17 cellular contexts compared by ENCODE assay signal in the genomic region with DNA sequence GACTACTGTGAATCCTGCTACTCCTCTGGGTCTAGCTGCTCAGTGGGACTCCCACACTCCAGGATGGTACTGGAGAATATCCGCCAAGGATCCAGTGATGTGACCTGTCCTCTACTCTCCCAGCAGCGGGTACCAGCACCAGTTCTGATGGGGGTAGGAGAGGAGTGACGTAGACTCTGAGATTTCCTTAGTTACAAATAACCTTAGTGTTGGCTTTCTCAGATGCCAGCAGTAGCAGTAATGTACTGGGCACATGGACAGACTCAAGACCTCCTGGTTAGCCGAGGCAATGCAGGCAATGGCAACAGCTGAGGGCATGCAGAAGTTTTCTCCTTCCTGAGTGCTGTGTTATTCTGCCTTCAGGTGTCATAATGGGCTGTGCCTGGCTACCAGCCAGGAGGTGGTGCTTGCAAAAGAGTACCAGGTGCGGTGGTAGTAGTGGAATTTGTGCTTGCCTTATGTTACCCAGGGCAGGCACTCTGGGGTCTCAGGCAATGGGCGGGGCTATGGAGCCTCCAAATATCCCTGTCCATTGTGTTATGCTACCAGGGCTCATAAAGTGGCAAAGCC.
A peak's percentile ranks its signal among the peaks of the same experiment; 100 is the strongest.
DNase-seq lines count a peak whose midpoint lies in the region; ATAC-seq, FAIRE-seq and TF ChIP-seq lines count a peak whose summit lies in the region.
"Had no signal": no experiment of that assay in that cellular context is flagged by ENCODE, and none has a peak within 500 bp of the region (broad histone marks: within the 10 kb centered on the region; RNA-seq: fewer than 3 reads in every experiment).

No MANE protein-coding gene starts in this region.

- H3K27me3 ChIP-seq in foreskin keratinocyte: no peaks in the 10 kb centered on the region
- no peaks in the 10 kb centered on the region for H3K27me3 ChIP-seq in esophagus muscularis mucosa
- H3K27me3 ChIP-seq: sigmoid colon, tibial nerve had no signal

- TF ChIP-seq POLR2A in esophagus muscularis mucosa (IDR thresholded peaks at IDR 0.05; ENCODE audit: low read depth): no peak

- DNase-seq in NCI-H1105 treated with DMSO at 0.1 percent for 48 hours (lab: John Stamatoyannopoulos, UW): peak; percentile 49
- peak; percentile 22 for DNase-seq in NCI-H345 treated with DMSO at 0.1 percent for 48 hours (lab: John Stamatoyannopoulos, UW; ENCODE audit: unreplicated experiment)
- peak in 1 of 2 donors; percentile 20 for DNase-seq in foreskin keratinocyte
- DNase-seq in stimulated activated effector memory CD8-positive, alpha-beta T cell treated with anti-CD3 and anti-CD28 coated beads, Interleukin-12 subunit alpha, Interleukin-12 subunit beta, amount 100 ng/mL, for 72 hours (ENCODE audit: low spot score in 2 of 2): no peak
- no peak for DNase-seq in esophagus muscularis mucosa (ENCODE audit: extremely low spot score)
- DNase-seq in foreskin fibroblast: no peak
- DNase-seq in GM19239 (ENCODE audit: insufficient read length, low spot score): no peak
- DNase-seq: activated T-cell treated with anti-CD3 and anti-CD28 coated beads, Interleukin-2, amount 50 U/mL, for 4 hours; naive B cell; NCI-H1930; sigmoid colon; stimulated activated naive CD4-positive, alpha-beta T cell treated with Interleukin-2 at 50 U/mL for 16 hours; T1000 had no signal

- FAIRE-seq in GM19239 (lab: Jason Lieb, UNC): no peak
- FAIRE-seq: colon, endometrium had no signal

- no peak overlapping the region for H3K4me3 ChIP-seq in esophagus muscularis mucosa
- H3K4me3 ChIP-seq in foreskin fibroblast (ENCODE audit: low read depth in 1 of 2, low read length in 2 of 2): no peak overlapping the region
- H3K4me3 ChIP-seq: sigmoid colon, tibial nerve had no signal

- intact Hi-C loops in esophagus muscularis mucosa (cut with DNase I): no loop called here

- no peak for TF ChIP-seq CTCF in foreskin keratinocyte (conservative IDR thresholded peaks at IDR 0.05)
- TF ChIP-seq CTCF in esophagus muscularis mucosa (IDR thresholded peaks at IDR 0.05): no peak
- TF ChIP-seq CTCF in foreskin fibroblast (IDR thresholded peaks at IDR 0.05; ENCODE audit: low read depth, low read length): no peak

- H3K36me3 ChIP-seq in esophagus muscularis mucosa: peaks cover 3 to 33% (median 8%) of the 10 kb centered on the region in 4 donors

- H3K9me3 Mint-ChIP-seq in stimulated activated effector memory CD8-positive, alpha-beta T cell treated with anti-CD3 and anti-CD28 coated beads, Interleukin-12 subunit alpha, Interleukin-12 subunit beta, amount 100 ng/mL, for 72 hours: peaks cover 7% of the 10 kb centered on the region
- H3K9me3 Mint-ChIP-seq: activated naive CD4-positive, alpha-beta T cell treated with anti-CD3 and anti-CD28 coated beads, Interleukin-2, amount 50 U/mL, for 24 hours had no signal

- peak overlapping the region; percentile 60 for H3K27ac Mint-ChIP-seq in stimulated activated effector memory CD8-positive, alpha-beta T cell treated with anti-CD3 and anti-CD28 coated beads, Interleukin-12 subunit alpha, Interleukin-12 subunit beta, amount 100 ng/mL, for 72 hours
- H3K27ac Mint-ChIP-seq: activated naive CD4-positive, alpha-beta T cell treated with anti-CD3 and anti-CD28 coated beads, Interleukin-2, amount 50 U/mL, for 24 hours; naive B cell had no signal

- 100% methylated on average over 5 of the region's 6 CpGs for WGBS in esophagus muscularis mucosa

- ATAC-seq in foreskin keratinocyte: peak; percentile 15
- no peak for ATAC-seq in stimulated activated effector memory CD8-positive, alpha-beta T cell treated with anti-CD3 and anti-CD28 coated beads, Interleukin-12 subunit alpha, Interleukin-12 subunit beta, amount 100 ng/mL, for 72 hours
- ATAC-seq: activated T-cell treated with anti-CD3 and anti-CD28 coated beads, Interleukin-2, amount 50 U/mL, for 4 hours had no signal

- peaks cover 22% of the 10 kb centered on the region for H3K36me3 Mint-ChIP-seq in stimulated activated effector memory CD8-positive, alpha-beta T cell treated with anti-CD3 and anti-CD28 coated beads, Interleukin-12 subunit alpha, Interleukin-12 subunit beta, amount 100 ng/mL, for 72 hours

- H3K27ac ChIP-seq in foreskin keratinocyte (no peak overlapping the region), esophagus muscularis mucosa (replicated peaks in 1 of 4) (no peak overlapping the region)
- H3K27ac ChIP-seq: sigmoid colon, tibial nerve had no signal

- no peaks in the 10 kb centered on the region for H3K9me3 ChIP-seq in esophagus muscularis mucosa
- H3K9me3 ChIP-seq: sigmoid colon, tibial nerve had no signal

- H3K4me1 Mint-ChIP-seq in stimulated activated effector memory CD8-positive, alpha-beta T cell treated with anti-CD3 and anti-CD28 coated beads, Interleukin-12 subunit alpha, Interleukin-12 subunit beta, amount 100 ng/mL, for 72 hours: no peaks in the 10 kb centered on the region
- H3K4me1 Mint-ChIP-seq: activated naive CD4-positive, alpha-beta T cell treated with anti-CD3 and anti-CD28 coated beads, Interleukin-2, amount 50 U/mL, for 24 hours had no signal

- no peak for TF ChIP-seq EP300 in esophagus muscularis mucosa (IDR thresholded peaks at IDR 0.05)

- H3K4me3 Mint-ChIP-seq in stimulated activated effector memory CD8-positive, alpha-beta T cell treated with anti-CD3 and anti-CD28 coated beads, Interleukin-12 subunit alpha, Interleukin-12 subunit beta, amount 100 ng/mL, for 72 hours: no peak overlapping the region
- H3K4me3 Mint-ChIP-seq: activated naive CD4-positive, alpha-beta T cell treated with anti-CD3 and anti-CD28 coated beads, Interleukin-2, amount 50 U/mL, for 24 hours; activated T-cell treated with anti-CD3 and anti-CD28 coated beads, Interleukin-2, amount 50 U/mL, for 4 hours; naive B cell had no signal

- H3K4me1 ChIP-seq in foreskin keratinocyte (no peaks in the 10 kb centered on the region), esophagus muscularis mucosa (no peaks in the 10 kb centered on the region)
- H3K4me1 ChIP-seq: sigmoid colon, tibial nerve had no signal

Comparison
In these comparisons a context has a peak if more than half of its experiments do, and no peak if none do; other contexts are left out.
1. DNase-seq: peak in NCI-H1105 treated with DMSO at 0.1 percent for 48 hours (single experiment) and NCI-H345 treated with DMSO at 0.1 percent for 48 hours (single experiment); none in stimulated activated effector memory CD8-positive, alpha-beta T cell treated with anti-CD3 and anti-CD28 coated beads, Interleukin-12 subunit alpha, Interleukin-12 subunit beta, amount 100 ng/mL, for 72 hours (0 of 2), esophagus muscularis mucosa (single experiment), foreskin fibroblast (0 of 2) and GM19239 (single experiment).